In genomic region chr4:84895283-84895682, GRCh38 we compare ENCODE assay signal across 23 cellular contexts.
A peak's percentile ranks its signal among the peaks of the same experiment; 100 is the strongest.
DNase-seq lines count a peak whose midpoint lies in the region; ATAC-seq, FAIRE-seq and TF ChIP-seq lines count a peak whose summit lies in the region.
"Had no signal": no experiment of that assay in that cellular context is flagged by ENCODE, and none has a peak within 500 bp of the region (broad histone marks: within the 10 kb centered on the region; RNA-seq: fewer than 3 reads in every experiment).

No MANE protein-coding gene starts in this region.

- no peaks in the 10 kb centered on the region for H3K27me3 ChIP-seq in psoas muscle (ENCODE audit: insufficient read depth in 3 of 3, low read length in 2 of 3)

- H3K36me3 ChIP-seq in kidney (ENCODE audit: control insufficient read depth in 1 of 2, insufficient read depth in 2 of 2, low read length in 2 of 2): no peaks in the 10 kb centered on the region
- peaks cover 0 to 3% of the 10 kb centered on the region in 2 donors for H3K36me3 ChIP-seq in psoas muscle (ENCODE audit: insufficient read depth in 1 of 2, low read depth in 1 of 2)

- H3K36me3 Mint-ChIP-seq in progenitor cell of endocrine pancreas (ENCODE audit: insufficient read depth): peaks cover 6% of the 10 kb centered on the region

- no peak overlapping the region for H3K4me3 Mint-ChIP-seq in progenitor cell of endocrine pancreas (ENCODE audit: low read depth)
- H3K4me3 Mint-ChIP-seq: CD4-positive, alpha-beta T cell; GM23338 had no signal

- H3K27ac Mint-ChIP-seq in progenitor cell of endocrine pancreas: peak overlapping the region; percentile 2
- H3K27ac Mint-ChIP-seq: CD4-positive, alpha-beta T cell; GM23338 had no signal

- 91 to 96% (median 93%) methylated on average over 1 of the region's 1 CpG for WGBS in psoas muscle, 3 donors

- no peak for TF ChIP-seq CTCF in VCaP (conservative IDR thresholded peaks at IDR 0.05)
- no peak for TF ChIP-seq CTCF in kidney (IDR thresholded peaks at IDR 0.05; ENCODE audit: borderline replicate concordance, extremely low read depth, insufficient read depth)
- no peak for TF ChIP-seq CTCF in progenitor cell of endocrine pancreas (IDR thresholded peaks at IDR 0.05; ENCODE audit: unreplicated experiment)
- TF ChIP-seq CTCF in psoas muscle (IDR thresholded peaks at IDR 0.05): no peak

- H3K9ac ChIP-seq in kidney (ENCODE audit: low read length in 2 of 2): no peak overlapping the region

- H3K4me1 Mint-ChIP-seq in progenitor cell of endocrine pancreas (ENCODE audit: low read depth): peaks cover 3% of the 10 kb centered on the region

- no peaks in the 10 kb centered on the region for H3K27me3 Mint-ChIP-seq in progenitor cell of endocrine pancreas
- H3K27me3 Mint-ChIP-seq: CD4-positive, alpha-beta T cell had no signal

- no peaks in the 10 kb centered on the region for H3K9me3 ChIP-seq in kidney (ENCODE audit: control insufficient read depth in 1 of 2, low read length in 2 of 2)
- H3K9me3 ChIP-seq in psoas muscle: no peaks in the 10 kb centered on the region
- H3K9me3 ChIP-seq: A549 had no signal

- intact Hi-C loops in kidney (cut with DNase I) (no loop called here), psoas muscle (cut with DNase I) (no loop called here)

- ATAC-seq in GM21737 (IDR thresholded peaks at IDR 0.05; ENCODE audit: unreplicated experiment) (no peak), psoas muscle (no peak)
- ATAC-seq: A549, GM12878, GM23338, K562 had no signal

- H3K4me1 ChIP-seq in kidney (ENCODE audit: control insufficient read depth in 1 of 2, insufficient read depth in 1 of 2, low read depth in 1 of 2, low read length in 2 of 2) (peaks cover 7 to 17% of the 10 kb centered on the region in 2 donors), psoas muscle (peaks cover 15% of the 10 kb centered on the region)
- H3K4me1 ChIP-seq: A549 had no signal

- H3K9me3 Mint-ChIP-seq in progenitor cell of endocrine pancreas (ENCODE audit: low read depth): no peaks in the 10 kb centered on the region
- H3K9me3 Mint-ChIP-seq: CD4-positive, alpha-beta T cell; GM23338 had no signal

- in situ Hi-C loops in Caki2 (cut with HindIII; ENCODE audit: low pct_unique_long_range_greater_than_20kb, low sequenced_read_pairs): no loop called here

- peak; percentile 4 for DNase-seq in Caki2 (ENCODE audit: low read depth)
- no peak for DNase-seq in kidney
- no peak for DNase-seq in progenitor cell of endocrine pancreas (ENCODE audit: low spot score, unreplicated experiment)
- no peak for DNase-seq in activated CD4-positive, alpha-beta T cell treated with anti-CD3 and anti-CD28 coated beads, Interleukin-2, amount 50 U/mL, for 48 hours
- no peak for DNase-seq in psoas muscle
- DNase-seq: AML-193; CD4-positive, alpha-beta T cell; DMS 273 treated with DMSO at 0.1 percent for 48 hours; DMS53; DND-41; EL; HCEC 1CT; IMR-90 had no signal

- H3K27ac ChIP-seq in VCaP: peak overlapping the region; percentile 54
- H3K27ac ChIP-seq in kidney (ENCODE audit: low read depth in 2 of 2, low read length in 2 of 2): peak overlapping the region; percentile 20 to 25
- H3K27ac ChIP-seq in psoas muscle: no peak overlapping the region
- H3K27ac ChIP-seq: A549, C4-2B, HL-60 had no signal

- peak overlapping the region in 1 of 2 donors; percentile 7 for H3K4me3 ChIP-seq in kidney (ENCODE audit: low read length in 2 of 2)
- H3K4me3 ChIP-seq in psoas muscle: no peak overlapping the region
- H3K4me3 ChIP-seq: A549, GM12878, GM23338, K562 had no signal

- FAIRE-seq in kidney (lab: Jason Lieb, UNC): no peak
- FAIRE-seq: A549, GM12878, GM19239, H54, K562 had no signal
